ENCODE assay signal across 18 cellular contexts in the genomic region with DNA sequence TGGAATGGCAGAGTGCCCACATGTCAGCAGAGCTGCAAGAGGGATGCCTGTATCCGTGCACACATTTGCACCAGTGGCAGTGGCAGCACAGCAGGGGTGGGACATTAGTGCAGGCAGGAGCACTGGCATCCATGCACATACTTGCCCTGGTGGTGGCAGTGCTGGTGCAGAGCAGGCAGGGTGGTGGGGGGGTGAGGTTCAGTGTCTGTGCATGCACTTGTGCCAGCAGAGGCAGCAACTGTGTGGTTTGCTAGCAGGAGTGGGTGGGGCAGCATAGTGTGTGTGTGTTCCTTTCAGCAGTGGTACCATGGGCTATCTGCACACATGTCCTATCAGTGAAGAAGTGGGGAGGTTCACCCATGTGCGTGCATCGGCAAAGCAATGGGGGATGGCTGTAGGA.
DNase-seq lines count a peak whose midpoint lies in the region; ATAC-seq, FAIRE-seq and TF ChIP-seq lines count a peak whose summit lies in the region.
"Had no signal": no experiment of that assay in that cellular context is flagged by ENCODE, and none has a peak within 500 bp of the region (broad histone marks: within the 10 kb centered on the region; RNA-seq: fewer than 3 reads in every experiment).

No MANE protein-coding gene starts in this region.

- TF ChIP-seq EP300 in HepG2 (IDR thresholded peaks at IDR 0.05; ENCODE audit: low read depth in 2 of 2, low read length in 2 of 2) (no peak), HepG2 (CRISPR knock-in tag; IDR thresholded peaks at IDR 0.05; ENCODE audit: borderline replicate concordance) (no peak), upper lobe of left lung (IDR thresholded peaks at IDR 0.05) (no peak)

- H4K20me1 ChIP-seq in HepG2 (ENCODE audit: insufficient read depth, low read length) (no peaks in the 10 kb centered on the region), PC-3 (ENCODE audit: low read length) (no peaks in the 10 kb centered on the region)

- H3K4me1 ChIP-seq in HepG2 (ENCODE audit: insufficient read depth, low read length), result no peaks in the 10 kb centered on the region
- no peaks in the 10 kb centered on the region for H3K4me1 ChIP-seq in trophoblast cell (ENCODE audit: control insufficient read depth in 1 of 2, insufficient read depth in 2 of 2, low read length in 2 of 2)
- H3K4me1 ChIP-seq in upper lobe of left lung, result no peaks in the 10 kb centered on the region
- H3K4me1 ChIP-seq in PC-3 (ENCODE audit: insufficient read depth, low read length), result peaks cover 8% of the 10 kb centered on the region
- no peaks in the 10 kb centered on the region for H3K4me1 ChIP-seq in heart right ventricle

- H3K4me3 Mint-ChIP-seq in glutamatergic neuron (ENCODE audit: unreplicated experiment), result no peak overlapping the region
- H3K4me3 Mint-ChIP-seq: CD4-positive, alpha-beta T cell; GM23338 had no signal

- H3K27me3 Mint-ChIP-seq in glutamatergic neuron (ENCODE audit: unreplicated experiment), result no peaks in the 10 kb centered on the region

- no peaks in the 10 kb centered on the region for H3K4me1 Mint-ChIP-seq in glutamatergic neuron (ENCODE audit: low read depth, unreplicated experiment)

- no peak overlapping the region for H3K9ac ChIP-seq in HepG2 (ENCODE audit: insufficient read depth, low read depth, low read length)
- H3K9ac ChIP-seq in trophoblast cell (ENCODE audit: low read length), result no peak overlapping the region
- no peak overlapping the region for H3K9ac ChIP-seq in PC-3 (ENCODE audit: low read length)
- H3K9ac ChIP-seq: KMS-11 had no signal

- no peak overlapping the region for H2BK12ac ChIP-seq in trophoblast cell (ENCODE audit: low read length)

- H3K9me2 ChIP-seq in PC-3 (replicated peaks; ENCODE audit: low read length), result no peaks in the 10 kb centered on the region

- H2AK5ac ChIP-seq in trophoblast cell (ENCODE audit: low read length), result no peak overlapping the region

- H3K79me1 ChIP-seq in trophoblast cell (ENCODE audit: low read length), result no peaks in the 10 kb centered on the region

- no peak for TF ChIP-seq CTCF in bronchial epithelial cell (IDR thresholded peaks at IDR 0.05; ENCODE audit: insufficient read depth, low read length, severe bottlenecking)
- TF ChIP-seq CTCF in HepG2 (CRISPR knock-in tag; IDR thresholded peaks at IDR 0.05), result no peak
- no peak for TF ChIP-seq CTCF in upper lobe of left lung (IDR thresholded peaks at IDR 0.05)
- TF ChIP-seq CTCF in glutamatergic neuron (IDR thresholded peaks at IDR 0.05; ENCODE audit: partially characterized antibody, unreplicated experiment), result no peak
- TF ChIP-seq CTCF in PC-3 (conservative IDR thresholded peaks at IDR 0.05; ENCODE audit: low read depth, low read length), result no peak
- no peak for TF ChIP-seq CTCF in heart right ventricle (IDR thresholded peaks at IDR 0.05)

- H3K9me3 ChIP-seq in HepG2 (ENCODE audit: low read length) (no peaks in the 10 kb centered on the region), trophoblast cell (ENCODE audit: insufficient read depth, low read depth, low read length) (peaks cover 5% of the 10 kb centered on the region), upper lobe of left lung (peaks cover 0 to 4% (median 0%) of the 10 kb centered on the region in 4 donors), PC-3 (ENCODE audit: low read length) (no peaks in the 10 kb centered on the region), heart right ventricle (peaks cover 0 to 25% (median 2%) of the 10 kb centered on the region in 11 donors)

- in situ Hi-C loops in HepG2 (cut with HindIII; ENCODE audit: extremely low pct_ligation_motif_present, low pct_unique_long_range_greater_than_20kb), result no loop called here
- in situ Hi-C loops in ACHN (cut with HindIII; ENCODE audit: low pct_ligation_motif_present, low pct_unique_long_range_greater_than_20kb, low sequenced_read_pairs), result no loop called here

- BruUV-seq in HepG2 (replicated peaks; lab: Mats Ljungman, UMichigan) (no TSS peak), PC-3 (replicated peaks; lab: Mats Ljungman, UMichigan) (no TSS peak)

- H3K27ac ChIP-seq in HepG2 (ENCODE audit: extremely low read length, insufficient read depth, low read length), result no peak overlapping the region
- no peak overlapping the region for H3K27ac ChIP-seq in trophoblast cell (ENCODE audit: low read depth, low read length)
- no peak overlapping the region for H3K27ac ChIP-seq in upper lobe of left lung
- no peak overlapping the region for H3K27ac ChIP-seq in PC-3 (ENCODE audit: low read length)
- H3K27ac ChIP-seq in heart right ventricle, result no peak overlapping the region
- H3K27ac ChIP-seq: C4-2B, KMS-11 had no signal

- H2AFZ ChIP-seq in HepG2 (ENCODE audit: low read length) (no peak overlapping the region), trophoblast cell (ENCODE audit: insufficient read depth, low read length, poor library complexity) (no peak overlapping the region), PC-3 (ENCODE audit: low read length) (no peak overlapping the region)
- H2AFZ ChIP-seq: GM23338 had no signal

- H3K79me2 ChIP-seq in HepG2 (ENCODE audit: insufficient read depth, low read length), result no peaks in the 10 kb centered on the region
- no peaks in the 10 kb centered on the region for H3K79me2 ChIP-seq in trophoblast cell (ENCODE audit: control insufficient read depth, insufficient read depth, low read length, poor library complexity)
- H3K79me2 ChIP-seq in PC-3 (ENCODE audit: low read length), result no peaks in the 10 kb centered on the region

- no peaks in the 10 kb centered on the region for H3F3A ChIP-seq in PC-3 (ENCODE audit: low read length, unreplicated experiment)

- no peak overlapping the region for H4K8ac ChIP-seq in trophoblast cell (ENCODE audit: low read depth, low read length)

- H3K23ac ChIP-seq in trophoblast cell (ENCODE audit: low read length), result peak overlapping the region; percentile 19

- H3K14ac ChIP-seq in trophoblast cell (ENCODE audit: low read length), result no peak overlapping the region

- FAIRE-seq in bronchial epithelial cell (lab: Jason Lieb, UNC) (peak; percentile 7), HepG2 (lab: Jason Lieb, UNC) (no peak)
- FAIRE-seq: A204.1, G401.6, GM12892, GM18507 had no signal

- no peaks in the 10 kb centered on the region for H3K9me3 Mint-ChIP-seq in glutamatergic neuron (ENCODE audit: unreplicated experiment)

- no peaks in the 10 kb centered on the region for H3K36me3 ChIP-seq in bronchial epithelial cell (ENCODE audit: control insufficient read depth, insufficient read depth, low read length)
- no peaks in the 10 kb centered on the region for H3K36me3 ChIP-seq in HepG2 (replicated peaks in 1 of 2; ENCODE audit: control insufficient read depth in 1 of 2, insufficient read depth in 2 of 2, low read length in 2 of 2)
- no peaks in the 10 kb centered on the region for H3K36me3 ChIP-seq in trophoblast cell (ENCODE audit: control insufficient read depth in 1 of 2, insufficient read depth in 2 of 2, low read length in 2 of 2)
- no peaks in the 10 kb centered on the region for H3K36me3 ChIP-seq in upper lobe of left lung
- no peaks in the 10 kb centered on the region for H3K36me3 ChIP-seq in PC-3 (ENCODE audit: low read depth, low read length)
- no peaks in the 10 kb centered on the region for H3K36me3 ChIP-seq in heart right ventricle

- H3K27me3 ChIP-seq in bronchial epithelial cell (ENCODE audit: control insufficient read depth, insufficient read depth, low read length) (no peaks in the 10 kb centered on the region), HepG2 (ENCODE audit: control insufficient read depth in 1 of 2, insufficient read depth in 2 of 2, low read length in 2 of 2) (no peaks in the 10 kb centered on the region), trophoblast cell (ENCODE audit: insufficient read depth, low read length) (no peaks in the 10 kb centered on the region), upper lobe of left lung (no peaks in the 10 kb centered on the region), PC-3 (ENCODE audit: low read length) (no peaks in the 10 kb centered on the region), heart right ventricle (no peaks in the 10 kb centered on the region)

- TF ChIP-seq POLR2A in HepG2 (IDR thresholded peaks at IDR 0.05; ENCODE audit: insufficient read depth in 1 of 2, low read depth in 2 of 2, low read length in 2 of 2) (no peak), upper lobe of left lung (IDR thresholded peaks at IDR 0.05) (no peak)

- no peak for TF ChIP-seq RAD21 in HepG2 (CRISPR knock-in tag; IDR thresholded peaks at IDR 0.05)

- POLR2A ChIA-PET in HepG2 (lab: Yijun Ruan, JAX), result no interaction called here
- POLR2A ChIA-PET in PC-3 (lab: Charles Lee; ENCODE audit: unreplicated experiment), result no interaction called here

- no peak overlapping the region for H4K12ac ChIP-seq in trophoblast cell (ENCODE audit: low read depth, low read length)

- no peak overlapping the region for H3K4ac ChIP-seq in trophoblast cell (ENCODE audit: low read depth, low read length)

- no peak overlapping the region for H2BK5ac ChIP-seq in trophoblast cell (ENCODE audit: low read depth, low read length, poor library complexity)

- H3K18ac ChIP-seq in trophoblast cell (ENCODE audit: low read length), result no peak overlapping the region

- 38% methylated on average over 3 of the region's 3 CpGs for WGBS in HepG2 (ENCODE audit: low lambda C conversion rate)
- no CpG with 5 or more reads among the region's 3 CpGs for WGBS in trophoblast cell (ENCODE audit: extremely low coverage, insufficient coverage, insufficient read length)
- WGBS in upper lobe of left lung, 2 donors, result 29 to 97% methylated on average over 2 to 3 of the region's 3 CpGs
- 62 to 68% methylated on average over 3 of the region's 3 CpGs for WGBS in heart right ventricle, 2 donors

- no peak overlapping the region for H2BK120ac ChIP-seq in trophoblast cell (ENCODE audit: insufficient read depth, low read length, poor library complexity)

- H3K27ac Mint-ChIP-seq in glutamatergic neuron (ENCODE audit: unreplicated experiment), result no peak overlapping the region
- H3K27ac Mint-ChIP-seq: CD4-positive, alpha-beta T cell; GM23338 had no signal

- CTCF ChIA-PET in HepG2 (lab: Yijun Ruan, JAX; ENCODE audit: low intra/inter-chr PET ratio, low total read pairs), result no interaction called here
- CTCF ChIA-PET in PC-3 (lab: Charles Lee), result no interaction called here

- ATAC-seq in HepG2 (peak; percentile 38; the same call in 1 of the 3 replicates), upper lobe of left lung (ENCODE audit: low FRiP score in 2 of 2) (peak; percentile 24 to 34), PC-3 (no peak), heart right ventricle (no peak)
- ATAC-seq: GM23338 had no signal

- no peak overlapping the region for H3K4me3 ChIP-seq in bronchial epithelial cell (ENCODE audit: low read depth, low read length)
- no peak overlapping the region for H3K4me3 ChIP-seq in HepG2 (replicated peaks in 1 of 3; ENCODE audit: insufficient read depth in 1 of 3, low read depth in 2 of 3, low read length in 3 of 3)
- H3K4me3 ChIP-seq in trophoblast cell (ENCODE audit: low read depth, low read length), result peak overlapping the region; percentile 7
- H3K4me3 ChIP-seq in upper lobe of left lung, result no peak overlapping the region
- H3K4me3 ChIP-seq in PC-3 (ENCODE audit: low read length), result no peak overlapping the region
- H3K4me3 ChIP-seq in heart right ventricle, result no peak overlapping the region
- H3K4me3 ChIP-seq: GM23338 had no signal

- no peak overlapping the region for H4K91ac ChIP-seq in trophoblast cell (ENCODE audit: low read depth, low read length)

- intact Hi-C loops in HepG2 (cut with micrococcal nuclease; ENCODE audit: unreplicated experiment) (no loop called here), PC-3 (cut with micrococcal nuclease) (no loop called here), heart right ventricle (cut with DNase I) (no loop called here)

- H3K4me2 ChIP-seq in HepG2 (ENCODE audit: low read depth, low read length) (no peak overlapping the region), trophoblast cell (ENCODE audit: low read length) (no peak overlapping the region), PC-3 (ENCODE audit: low read length) (no peak overlapping the region)
- H3K4me2 ChIP-seq: GM23338, KMS-11 had no signal

- DNase-seq in bronchial epithelial cell (ENCODE audit: low read depth) (no peak), HepG2 (ENCODE audit: low spot score) (no peak), trophoblast cell (no peak), upper lobe of left lung (peak in 1 of 2 donors; percentile 29), ACHN (no peak), glutamatergic neuron (no peak), PC-3 (no peak), heart right ventricle (no peak)
- DNase-seq: AML-193; CD4-positive, alpha-beta T cell; H7 had no signal

- peaks cover 3% of the 10 kb centered on the region for H3K36me3 Mint-ChIP-seq in glutamatergic neuron (ENCODE audit: unreplicated experiment)

Comparison
In these comparisons a context has a peak if more than half of its experiments do, and no peak if none do; other contexts are left out.
1. ATAC-seq: peak in HepG2 (single experiment) and upper lobe of left lung (2 of 2); none in PC-3 (single experiment) and heart right ventricle (0 of 8).